ENCODE assay signal across 1 cellular context in genomic region chr10:4137299-4137698, GRCh38.
TF ChIP-seq lines count a peak whose summit lies in the region.

No MANE protein-coding gene starts in this region.

TF ChIP-seq in GM12878, 131 proteins besides CTCF, POLR2A, EP300 and RAD21:
- TF ChIP-seq ZNF687 (IDR thresholded peaks at IDR 0.05) (no peak), BCL3 (IDR thresholded peaks at IDR 0.05; ENCODE audit: borderline replicate concordance, insufficient read depth, low read depth, low read length, poor library complexity, severe bottlenecking) (peak; percentile 18)
